8 cellular contexts compared by ENCODE assay signal in genomic region chr6:16669227-16669626, GRCh38.
A peak's percentile ranks its signal among the peaks of the same experiment; 100 is the strongest.
DNase-seq lines count a peak whose midpoint lies in the region; ATAC-seq and TF ChIP-seq lines count a peak whose summit lies in the region.

No MANE protein-coding gene starts in this region.

- no peak overlapping the region for H3K4ac ChIP-seq in IMR-90 (ENCODE audit: low read depth, low read length)

- no peak overlapping the region for H3K27ac ChIP-seq in IMR-90 (ENCODE audit: insufficient read depth, low read length)

- no peak overlapping the region for H2BK20ac ChIP-seq in IMR-90 (ENCODE audit: low read depth, low read length)

- TF ChIP-seq CTCF in IMR-90 (conservative IDR thresholded peaks at IDR 0.05; ENCODE audit: low read depth, low read length) = no peak
- TF ChIP-seq CTCF in epithelial cell of esophagus (IDR thresholded peaks at IDR 0.05; ENCODE audit: insufficient read depth, low read depth, low read length, missing control alignments) = no peak

- no peaks in the 10 kb centered on the region; the same call in 1 of the 2 replicates for H3K36me3 ChIP-seq in IMR-90 (ENCODE audit: control insufficient read depth, insufficient read depth, low read length)

- no peak overlapping the region for H2AK5ac ChIP-seq in IMR-90 (ENCODE audit: low read depth, low read length)

- no peak overlapping the region for H2AFZ ChIP-seq in IMR-90 (replicated peaks; ENCODE audit: low read length, poor library complexity)

- H4K8ac ChIP-seq in IMR-90 (ENCODE audit: low read depth in 2 of 2, low read length in 2 of 2) = no peak overlapping the region

- H3K4me3 ChIP-seq in IMR-90 (ENCODE audit: insufficient read depth, low read depth, low read length) = no peak overlapping the region
- H3K4me3 ChIP-seq in epithelial cell of esophagus (ENCODE audit: low read length) = no peak overlapping the region

- TF ChIP-seq RAD21 in IMR-90 (IDR thresholded peaks at IDR 0.05; ENCODE audit: low read length) = no peak

- H3K56ac ChIP-seq in IMR-90 (ENCODE audit: extremely low read depth, insufficient read depth, low read length) = no peak overlapping the region

- H4K91ac ChIP-seq in IMR-90 (ENCODE audit: insufficient read depth, low read depth, low read length) = no peak overlapping the region

- no peak overlapping the region for H2AK9ac ChIP-seq in IMR-90 (replicated peaks; ENCODE audit: low read depth, low read length, poor library complexity)

- BruUV-seq in IMR-90 (replicated peaks; lab: Mats Ljungman, UMichigan) = no TSS peak

- H2BK5ac ChIP-seq in IMR-90 (ENCODE audit: low read depth, low read length, poor library complexity, severe bottlenecking) = no peak overlapping the region

- H3K27me3 ChIP-seq in IMR-90 (ENCODE audit: control insufficient read depth, insufficient read depth, low read length) = no peaks in the 10 kb centered on the region

- peaks cover 8% of the 10 kb centered on the region; the same call in 1 of the 2 replicates for H4K20me1 ChIP-seq in IMR-90 (ENCODE audit: insufficient read depth, low read length)

- no peak for TF ChIP-seq POLR2A in IMR-90 (IDR thresholded peaks at IDR 0.05; ENCODE audit: low read depth, low read length)

- peak; percentile 32; the same call in 1 of the 2 replicates for ATAC-seq in IMR-90 (ENCODE audit: low read depth)
- ATAC-seq in HG03280 (IDR thresholded peaks at IDR 0.05; ENCODE audit: unreplicated experiment) = no peak
- no peak for ATAC-seq in HG03520 (IDR thresholded peaks at IDR 0.05; ENCODE audit: unreplicated experiment)

- CTCF ChIA-PET in IMR-90 (lab: Yijun Ruan, JAX) = no interaction called here

- no peaks in the 10 kb centered on the region for H3K9me3 ChIP-seq in IMR-90 (ENCODE audit: control insufficient read depth, insufficient read depth, low read length)

- peaks cover 40 to 41% of the 10 kb centered on the region in 2 experiments for H3K79me1 ChIP-seq in IMR-90 (ENCODE audit: low read depth in 1 of 2, low read length in 2 of 2)

- no peak overlapping the region for H3K23ac ChIP-seq in IMR-90 (ENCODE audit: low read depth, low read length)

- H3K9ac ChIP-seq in IMR-90 (ENCODE audit: low read depth, low read length) = no peak overlapping the region

- H4K5ac ChIP-seq in IMR-90 (ENCODE audit: low read depth, low read length) = no peak overlapping the region

- peaks cover 9% of the 10 kb centered on the region for H3K9me1 ChIP-seq in IMR-90 (ENCODE audit: insufficient read depth, low read length)

- intact Hi-C loops in IMR-90 (cut with micrococcal nuclease) = no loop called here

- no peak overlapping the region for H3K14ac ChIP-seq in IMR-90 (replicated peaks; ENCODE audit: low read depth, low read length)

- DNase-seq in IMR-90 (peak; percentile 65), epithelial cell of esophagus (ENCODE audit: low read depth) (peak; percentile 74), iPS-NIHi7 (ENCODE audit: extremely low spot score) (no peak), AML-193 (lab: John Stamatoyannopoulos, UW) (no peak)
- peak; percentile 77 for DNase-seq in activated CD4-positive, alpha-beta T cell treated with anti-CD3 and anti-CD28 coated beads for 48 hours
- peak; percentile 60 to 66 for DNase-seq in stimulated activated CD8-positive, alpha-beta memory T cell treated with anti-CD3 and anti-CD28 coated beads, Interleukin-4, amount 100 ng/mL, for 4 hours (ENCODE audit: low read depth in 2 of 2, low spot score in 1 of 2)

- in situ Hi-C loops in IMR-90 (cut with MboI; ENCODE audit: low sequenced_read_pairs) = no loop called here

- POLR2A ChIA-PET in IMR-90 (lab: Charles Lee; ENCODE audit: unreplicated experiment) = no interaction called here

- no CpG with 5 or more reads among the region's 3 CpGs for WGBS in IMR-90 (ENCODE audit: extremely low coverage in 2 of 2, insufficient read length in 1 of 2), 2 experiments

- H2BK120ac ChIP-seq in IMR-90 (ENCODE audit: low read depth, low read length) = no peak overlapping the region

- peak overlapping the region; percentile 2; the same call in 1 of the 2 replicates for H3K4me2 ChIP-seq in IMR-90 (ENCODE audit: low read depth, low read length)

- no peak overlapping the region for H3K18ac ChIP-seq in IMR-90 (ENCODE audit: low read depth, low read length)

- dilution Hi-C loops in IMR-90 (cut with HindIII; ENCODE audit: low sequenced_read_pairs, unreplicated experiment) = no loop called here

- no peak overlapping the region for H2BK15ac ChIP-seq in IMR-90 (ENCODE audit: low read depth, low read length)

- peaks cover 6% of the 10 kb centered on the region for H3K4me1 ChIP-seq in IMR-90 (ENCODE audit: control insufficient read depth, insufficient read depth, low read length)

TF ChIP-seq in IMR-90, 13 proteins besides CTCF, POLR2A, EP300 and RAD21:
- TF ChIP-seq BHLHE40 (IDR thresholded peaks at IDR 0.05; ENCODE audit: low read depth, low read length) (no peak), MXI1 (IDR thresholded peaks at IDR 0.05; ENCODE audit: borderline replicate concordance, low read depth, low read length) (no peak), NFE2L2 (IDR thresholded peaks at IDR 0.05; ENCODE audit: low read depth, low read length) (no peak), CEBPB (IDR thresholded peaks at IDR 0.05; ENCODE audit: low read depth, low read length) (no peak), RFX5 (IDR thresholded peaks at IDR 0.05; ENCODE audit: low read depth, low read length) (no peak), MAFK (IDR thresholded peaks at IDR 0.05; ENCODE audit: low read depth, low read length) (no peak), MAZ (IDR thresholded peaks at IDR 0.05; ENCODE audit: borderline replicate concordance, low read depth, low read length) (no peak), RCOR1 (IDR thresholded peaks at IDR 0.05; ENCODE audit: insufficient replicate concordance, low read length) (no peak), CHD1 (IDR thresholded peaks at IDR 0.05; ENCODE audit: low read depth, low read length) (no peak), SMC3 (IDR thresholded peaks at IDR 0.05; ENCODE audit: low read depth, low read length) (no peak), FOS (IDR thresholded peaks at IDR 0.05; ENCODE audit: low read depth, low read length) (no peak)
- TF ChIP-seq, protein P1, sequence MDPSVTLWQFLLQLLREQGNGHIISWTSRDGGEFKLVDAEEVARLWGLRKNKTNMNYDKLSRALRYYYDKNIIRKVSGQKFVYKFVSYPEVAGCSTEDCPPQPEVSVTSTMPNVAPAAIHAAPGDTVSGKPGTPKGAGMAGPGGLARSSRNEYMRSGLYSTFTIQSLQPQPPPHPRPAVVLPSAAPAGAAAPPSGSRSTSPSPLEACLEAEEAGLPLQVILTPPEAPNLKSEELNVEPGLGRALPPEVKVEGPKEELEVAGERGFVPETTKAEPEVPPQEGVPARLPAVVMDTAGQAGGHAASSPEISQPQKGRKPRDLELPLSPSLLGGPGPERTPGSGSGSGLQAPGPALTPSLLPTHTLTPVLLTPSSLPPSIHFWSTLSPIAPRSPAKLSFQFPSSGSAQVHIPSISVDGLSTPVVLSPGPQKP (IDR thresholded peaks at IDR 0.05; ENCODE audit: borderline replicate concordance, low read depth, low read length) = no peak
- TF ChIP-seq, protein P2, sequence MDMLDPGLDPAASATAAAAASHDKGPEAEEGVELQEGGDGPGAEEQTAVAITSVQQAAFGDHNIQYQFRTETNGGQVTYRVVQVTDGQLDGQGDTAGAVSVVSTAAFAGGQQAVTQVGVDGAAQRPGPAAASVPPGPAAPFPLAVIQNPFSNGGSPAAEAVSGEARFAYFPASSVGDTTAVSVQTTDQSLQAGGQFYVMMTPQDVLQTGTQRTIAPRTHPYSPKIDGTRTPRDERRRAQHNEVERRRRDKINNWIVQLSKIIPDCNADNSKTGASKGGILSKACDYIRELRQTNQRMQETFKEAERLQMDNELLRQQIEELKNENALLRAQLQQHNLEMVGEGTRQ (IDR thresholded peaks at IDR 0.05; ENCODE audit: low read depth, low read length) = no peak

Comparison
In these comparisons a context has a peak if more than half of its experiments do, and no peak if none do; other contexts are left out.
1. DNase-seq: peak in IMR-90 (single experiment), activated CD4-positive, alpha-beta T cell treated with anti-CD3 and anti-CD28 coated beads for 48 hours (single experiment), epithelial cell of esophagus (single experiment) and stimulated activated CD8-positive, alpha-beta memory T cell treated with anti-CD3 and anti-CD28 coated beads, Interleukin-4, amount 100 ng/mL, for 4 hours (2 of 2); none in iPS-NIHi7 (single experiment) and AML-193 (0 of 2).